In the genomic region with DNA sequence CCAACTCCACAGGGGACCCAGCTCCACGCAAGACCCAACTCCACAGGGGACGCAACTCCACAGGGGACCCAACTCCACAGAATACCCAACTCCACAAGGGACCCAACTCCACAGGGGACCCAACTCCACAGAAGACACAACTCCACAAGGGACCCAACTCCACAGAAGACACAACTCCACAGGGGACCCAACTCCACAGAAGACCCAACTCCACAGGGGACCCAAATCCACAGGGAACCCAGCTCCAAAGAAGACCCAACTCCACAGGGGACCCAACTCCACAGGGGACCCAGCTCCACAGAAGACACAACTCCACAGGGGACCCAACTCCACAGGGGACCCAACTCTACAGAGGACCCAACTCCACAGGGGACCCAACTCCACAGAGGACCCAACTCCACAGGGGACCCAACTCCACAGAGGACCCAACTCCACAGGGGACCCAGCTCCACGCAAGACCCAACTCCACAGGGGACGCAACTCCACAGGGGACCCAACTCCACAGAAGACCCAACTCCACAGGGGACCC, we compare ENCODE assay signal across 7 cellular contexts. TPM values are rescaled to one million over a fixed set of nuclear protein-coding genes. Genes with fewer than 3 reads are reported as not detected.
DNase-seq lines count a peak whose midpoint lies in the region; ATAC-seq, FAIRE-seq and TF ChIP-seq lines count a peak whose summit lies in the region.
"Not testable (repeated sequence)": the region's sequence is repeated elsewhere in the genome, so short reads cannot be mapped to it uniquely, and the experiment has no call there.

No MANE protein-coding gene starts in this region.

- CTCF ChIA-PET in WTC11 (lab: Charles Lee): not testable (repeated sequence)

- H3K4me3 ChIP-seq in bronchial epithelial cell (ENCODE audit: low read depth, low read length); esophagus muscularis mucosa: not testable (repeated sequence)

- H3K4me1 ChIP-seq in esophagus muscularis mucosa: not testable (repeated sequence)

- H3K27ac Mint-ChIP-seq in CD14-positive monocyte: peak overlapping the region in 4 of 7 donors; percentile 43 to 82 (median 54)
- H3K27ac Mint-ChIP-seq in WTC11; osteocyte (ENCODE audit: unreplicated experiment): not testable (repeated sequence)

- not testable (repeated sequence) for H3K27ac ChIP-seq in esophagus muscularis mucosa (replicated peaks in 1 of 4)

- not testable (repeated sequence) for TF ChIP-seq EP300 in esophagus muscularis mucosa (IDR thresholded peaks at IDR 0.05)

- 100% methylated on average over 2 of the region's 4 CpGs for WGBS in esophagus muscularis mucosa

- DNase-seq in CD14-positive monocyte (ENCODE audit: low spot score); WTC11 (ENCODE audit: low spot score); bronchial epithelial cell (ENCODE audit: low read depth); urothelium cell line (ENCODE audit: low spot score): not testable (repeated sequence)
- DNase-seq in NCI-H146 (lab: John Stamatoyannopoulos, UW): peak; percentile 21
- peak; percentile 55 for DNase-seq in esophagus muscularis mucosa (ENCODE audit: extremely low spot score)
- DNase-seq in osteocyte (ENCODE audit: extremely low spot score, unreplicated experiment): peak; percentile 62

- intact Hi-C loops in CD14-positive monocyte (cut with micrococcal nuclease); esophagus muscularis mucosa (cut with DNase I): not testable (repeated sequence)

- TF ChIP-seq POLR2A in esophagus muscularis mucosa (IDR thresholded peaks at IDR 0.05; ENCODE audit: low read depth): not testable (repeated sequence)

- TF ChIP-seq CTCF in CD14-positive monocyte (IDR thresholded peaks at IDR 0.05); WTC11 (IDR thresholded peaks at IDR 0.05); bronchial epithelial cell (IDR thresholded peaks at IDR 0.05; ENCODE audit: insufficient read depth, low read length, severe bottlenecking); esophagus muscularis mucosa (IDR thresholded peaks at IDR 0.05); osteocyte (IDR thresholded peaks at IDR 0.05): not testable (repeated sequence)

- not testable (repeated sequence) for H3K4me3 Mint-ChIP-seq in CD14-positive monocyte; WTC11; osteocyte (ENCODE audit: unreplicated experiment)

- H3K36me3 ChIP-seq in bronchial epithelial cell (ENCODE audit: control insufficient read depth, insufficient read depth, low read length): not testable (repeated sequence)
- peaks cover 12 to 86% (median 45%) of the 10 kb centered on the region in 4 donors for H3K36me3 ChIP-seq in esophagus muscularis mucosa

- POLR2A ChIA-PET in WTC11 (lab: Charles Lee): not testable (repeated sequence)

- not testable (repeated sequence) for H3K9me3 Mint-ChIP-seq in CD14-positive monocyte; WTC11; osteocyte (ENCODE audit: unreplicated experiment)

- H3K9me3 ChIP-seq in esophagus muscularis mucosa: not testable (repeated sequence)

- peak; percentile 58 for FAIRE-seq in bronchial epithelial cell (lab: Jason Lieb, UNC)
- FAIRE-seq in urothelium cell line (lab: Jason Lieb, UNC): peak; percentile 23

- H3K27me3 ChIP-seq in bronchial epithelial cell (ENCODE audit: control insufficient read depth, insufficient read depth, low read length); esophagus muscularis mucosa: not testable (repeated sequence)

- ATAC-seq in WTC11: not testable (repeated sequence)

- H3K27me3 Mint-ChIP-seq in CD14-positive monocyte (ENCODE audit: low read depth in 3 of 3); WTC11 (ENCODE audit: low read depth); osteocyte (ENCODE audit: unreplicated experiment): not testable (repeated sequence)

- H3K4me1 Mint-ChIP-seq in CD14-positive monocyte: peaks cover 25% of the 10 kb centered on the region
- peaks cover 18% of the 10 kb centered on the region for H3K4me1 Mint-ChIP-seq in WTC11
- not testable (repeated sequence) for H3K4me1 Mint-ChIP-seq in osteocyte (ENCODE audit: unreplicated experiment)

- H3K36me3 Mint-ChIP-seq in CD14-positive monocyte (peaks cover 42 to 61% of the 10 kb centered on the region in 2 donors), WTC11 (peaks cover 59% of the 10 kb centered on the region), osteocyte (ENCODE audit: unreplicated experiment) (peaks cover 35% of the 10 kb centered on the region)

TF ChIP-seq in WTC11, 78 proteins besides CTCF, POLR2A, EP300 and RAD21:
- TF ChIP-seq ZNF423 (CRISPR knock-in tag; IDR thresholded peaks at IDR 0.05): peak; percentile 19; the same call in 1 of the 2 replicates

RNA-seq across cellular contexts. Expression of a gene that starts 17.4 kb away (rescaled TPM):
- under 1 TPM; 0.15 to 0.27 TPM for polyA plus RNA-seq in CD14-positive monocyte
- total RNA-seq in WTC11 (2021) (1.0 to 1.5 TPM (median 1.4 TPM) in 3 replicates), bronchial epithelial cell (0.26 and 1.0 TPM in 2 replicates), esophagus muscularis mucosa (10 to 100 TPM in 2 of 4 donors, 1 to 10 TPM in 2; 6.9 to 26.2 (median 11.0) TPM), osteocyte (2.6 and 2.9 TPM in 2 replicates)

RNA-seq across cellular contexts. Expression of a gene that starts 19.8 kb away (rescaled TPM):
- 1 to 10 TPM; 3.1 to 6.1 TPM for polyA plus RNA-seq in CD14-positive monocyte
- 34.0 to 42.5 TPM (median 36.0 TPM) in 3 replicates for total RNA-seq in WTC11 (2021)
- 14.2 and 16.3 TPM in 2 replicates for total RNA-seq in bronchial epithelial cell
- 10 to 100 TPM; 13.6 to 32.5 (median 24.5) TPM for total RNA-seq in esophagus muscularis mucosa
- 27.5 and 29.0 TPM in 2 replicates for total RNA-seq in osteocyte
